ENCODE assay signal across 1 cellular context in genomic region chr20:23928788-23929187, GRCh38.
TF ChIP-seq lines count a peak whose summit lies in the region.

No MANE protein-coding gene starts in this region.

TF ChIP-seq in GM23338, 12 proteins besides CTCF, POLR2A, EP300 and RAD21 (continued from another document):
- no peak for TF ChIP-seq ZNF462 (CRISPR knock-in tag; IDR thresholded peaks at IDR 0.05)
